Comparison of ENCODE assay signal across 8 cellular contexts in genomic region chr13:34941436-34941834, GRCh38. TPM values are rescaled to one million over a fixed set of nuclear protein-coding genes. Genes with fewer than 3 reads are reported as not detected.
DNase-seq lines count a peak whose midpoint lies in the region; ATAC-seq lines count a peak whose summit lies in the region.

No MANE protein-coding gene starts in this region.

- no peaks in the 10 kb centered on the region for H3K9me3 ChIP-seq in iPS-15b (ENCODE audit: control insufficient read depth, insufficient read depth, low read length)

- DNase-seq in DMS53 treated with DMSO at 0.1 percent for 48 hours (lab: John Stamatoyannopoulos, UW; ENCODE audit: unreplicated experiment): peak; percentile 49
- no peak for DNase-seq in DMS53 (lab: John Stamatoyannopoulos, UW)
- no peak for DNase-seq in activated naive CD8-positive, alpha-beta T cell treated with anti-CD3 and anti-CD28 coated beads for 36 hours
- DNase-seq in stimulated activated naive CD8-positive, alpha-beta T cell treated with anti-CD3 and anti-CD28 coated beads, Interleukin-15, amount 100 ng/mL, for 72 hours: no peak
- no peak for DNase-seq in KG1 (lab: John Stamatoyannopoulos, UW)
- DNase-seq in inferior parietal cortex (ENCODE audit: extremely low spot score): no peak

- peaks cover 13% of the 10 kb centered on the region for H3K27me3 ChIP-seq in iPS-15b (ENCODE audit: control insufficient read depth, insufficient read depth, low read length)

- peaks cover 6% of the 10 kb centered on the region for H3K4me1 ChIP-seq in iPS-15b (ENCODE audit: control insufficient read depth, insufficient read depth, low read length)

- no peaks in the 10 kb centered on the region for H3K36me3 Mint-ChIP-seq in activated naive CD8-positive, alpha-beta T cell treated with anti-CD3 and anti-CD28 coated beads for 36 hours

- peaks cover 28% of the 10 kb centered on the region for H3K4me1 Mint-ChIP-seq in activated naive CD8-positive, alpha-beta T cell treated with anti-CD3 and anti-CD28 coated beads for 36 hours
- peaks cover 19% of the 10 kb centered on the region for H3K4me1 Mint-ChIP-seq in stimulated activated naive CD8-positive, alpha-beta T cell treated with anti-CD3 and anti-CD28 coated beads, Interleukin-15, amount 100 ng/mL, for 72 hours

- H3K27me3 Mint-ChIP-seq in activated naive CD8-positive, alpha-beta T cell treated with anti-CD3 and anti-CD28 coated beads for 36 hours: peaks cover 47% of the 10 kb centered on the region
- peaks cover 42% of the 10 kb centered on the region for H3K27me3 Mint-ChIP-seq in stimulated activated naive CD8-positive, alpha-beta T cell treated with anti-CD3 and anti-CD28 coated beads, Interleukin-15, amount 100 ng/mL, for 72 hours

- H3K4me3 ChIP-seq in iPS-15b (ENCODE audit: low read depth, low read length): peak overlapping the region; percentile 78

- H3K9ac ChIP-seq in iPS-15b (ENCODE audit: low read depth, low read length): peak overlapping the region; percentile 30

- H3K9me3 Mint-ChIP-seq in activated naive CD8-positive, alpha-beta T cell treated with anti-CD3 and anti-CD28 coated beads for 36 hours: no peaks in the 10 kb centered on the region
- H3K9me3 Mint-ChIP-seq in stimulated activated naive CD8-positive, alpha-beta T cell treated with anti-CD3 and anti-CD28 coated beads, Interleukin-15, amount 100 ng/mL, for 72 hours: no peaks in the 10 kb centered on the region

- no peaks in the 10 kb centered on the region for H3K36me3 ChIP-seq in iPS-15b (ENCODE audit: control insufficient read depth, insufficient read depth, low read length)

- H3K4me3 Mint-ChIP-seq in activated naive CD8-positive, alpha-beta T cell treated with anti-CD3 and anti-CD28 coated beads for 36 hours: peak overlapping the region; percentile 87
- peak overlapping the region; percentile 93 to 95 for H3K4me3 Mint-ChIP-seq in stimulated activated naive CD8-positive, alpha-beta T cell treated with anti-CD3 and anti-CD28 coated beads, Interleukin-15, amount 100 ng/mL, for 72 hours

- no peak for ATAC-seq in stimulated activated naive CD8-positive, alpha-beta T cell treated with anti-CD3 and anti-CD28 coated beads, Interleukin-15, amount 100 ng/mL, for 72 hours
- ATAC-seq in HG03139 (IDR thresholded peaks at IDR 0.05; ENCODE audit: unreplicated experiment): no peak

- no peak overlapping the region for H3K27ac Mint-ChIP-seq in activated naive CD8-positive, alpha-beta T cell treated with anti-CD3 and anti-CD28 coated beads for 36 hours
- H3K27ac Mint-ChIP-seq in stimulated activated naive CD8-positive, alpha-beta T cell treated with anti-CD3 and anti-CD28 coated beads, Interleukin-15, amount 100 ng/mL, for 72 hours: no peak overlapping the region

RNA-seq across cellular contexts. Expression of gene NBEA, which starts 0.6 kb away (rescaled TPM):
- under 1 TPM; 0.39 to 0.42 TPM for total RNA-seq in activated naive CD8-positive, alpha-beta T cell treated with anti-CD3 and anti-CD28 coated beads for 36 hours
